1 cellular context compared by ENCODE assay signal in genomic region chr7:98202367-98203195, GRCh38.
TF ChIP-seq lines count a peak whose summit lies in the region.

No MANE protein-coding gene starts in this region.

TF ChIP-seq in HepG2, 621 proteins besides CTCF, POLR2A, EP300 and RAD21:
- no peak for TF ChIP-seq ZNF879 (CRISPR knock-in tag; IDR thresholded peaks at IDR 0.05)
- TF ChIP-seq NFRKB (IDR thresholded peaks at IDR 0.05), result no peak
- TF ChIP-seq HES4 (CRISPR knock-in tag; IDR thresholded peaks at IDR 0.05; ENCODE audit: borderline replicate concordance), result no peak
- TF ChIP-seq TGIF2 (CRISPR knock-in tag; IDR thresholded peaks at IDR 0.05), result no peak
- no peak for TF ChIP-seq ZNF142 (CRISPR knock-in tag; IDR thresholded peaks at IDR 0.05)
- no peak for TF ChIP-seq PCBP1 (IDR thresholded peaks at IDR 0.05; ENCODE audit: borderline replicate concordance, low read depth, low read length)
- TF ChIP-seq GZF1 (CRISPR knock-in tag; IDR thresholded peaks at IDR 0.05), result no peak
- TF ChIP-seq NRL (CRISPR knock-in tag; IDR thresholded peaks at IDR 0.05; ENCODE audit: borderline replicate concordance), result no peak
- TF ChIP-seq SMYD3 (CRISPR knock-in tag; IDR thresholded peaks at IDR 0.05), result no peak
- no peak for TF ChIP-seq NR2F6 (IDR thresholded peaks at IDR 0.05)
- no peak for TF ChIP-seq NR2F6 (CRISPR knock-in tag; IDR thresholded peaks at IDR 0.05)
- TF ChIP-seq ZGPAT (CRISPR knock-in tag; IDR thresholded peaks at IDR 0.05), result no peak
- no peak for TF ChIP-seq ZNF460 (CRISPR knock-in tag; IDR thresholded peaks at IDR 0.05; ENCODE audit: borderline replicate concordance)
TF ChIP-seq in HepG2: peak in this region for 0.
